ENCODE assay signal across 15 cellular contexts in the genomic region with DNA sequence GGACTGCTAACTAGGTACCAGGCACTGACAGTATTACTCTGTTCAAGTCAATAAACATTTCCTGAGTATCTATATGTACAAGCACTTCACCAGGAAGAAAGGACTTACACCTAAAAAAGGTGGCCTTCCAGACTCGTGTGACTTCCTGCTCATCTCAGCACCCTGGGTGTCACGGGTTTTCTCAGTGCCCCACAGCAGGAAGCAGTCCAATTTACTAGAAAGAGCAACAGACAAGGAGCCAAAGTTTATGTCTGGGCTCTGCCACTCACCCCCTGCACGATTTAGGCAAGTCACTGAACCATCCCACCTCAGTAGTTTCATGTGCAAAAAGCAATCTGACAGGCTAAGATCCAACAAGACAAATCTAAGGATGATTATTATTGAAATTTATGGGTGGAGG.
DNase-seq lines count a peak whose midpoint lies in the region; ATAC-seq and TF ChIP-seq lines count a peak whose summit lies in the region.
"Had no signal": no experiment of that assay in that cellular context is flagged by ENCODE, and none has a peak within 500 bp of the region (broad histone marks: within the 10 kb centered on the region; RNA-seq: fewer than 3 reads in every experiment).

No MANE protein-coding gene starts in this region.

- H3K9ac ChIP-seq in IMR-90 (ENCODE audit: low read depth, low read length) = no peak overlapping the region
- H3K9ac ChIP-seq: BLaER1 treated with 17β-estradiol and CSF1 and Interleukin-3, amounts not matched to agents 10 nM and 100 nM had no signal

- no peaks in the 10 kb centered on the region for H3K4me1 ChIP-seq in IMR-90 (ENCODE audit: control insufficient read depth, insufficient read depth, low read length)
- H3K4me1 ChIP-seq in thyroid gland = peaks cover 13 to 23% of the 10 kb centered on the region in 2 donors

- H3K18ac ChIP-seq in IMR-90 (ENCODE audit: low read depth, low read length) = no peak overlapping the region

- H4K5ac ChIP-seq in IMR-90 (ENCODE audit: low read depth, low read length) = no peak overlapping the region

- no peak overlapping the region for H2AK9ac ChIP-seq in IMR-90 (replicated peaks; ENCODE audit: low read depth, low read length, poor library complexity)

- no peak overlapping the region for H2BK5ac ChIP-seq in IMR-90 (ENCODE audit: low read depth, low read length, poor library complexity, severe bottlenecking)

- no peaks in the 10 kb centered on the region for H3K79me1 ChIP-seq in IMR-90 (ENCODE audit: low read depth in 1 of 2, low read length in 2 of 2)

- ATAC-seq in IMR-90 (ENCODE audit: low read depth) (no peak), HG03571 (IDR thresholded peaks at IDR 0.05; ENCODE audit: unreplicated experiment) (no peak)
- ATAC-seq: CD8-positive, alpha-beta T cell; HCT116 had no signal

- H2BK15ac ChIP-seq in IMR-90 (ENCODE audit: low read depth, low read length) = no peak overlapping the region

- no peak overlapping the region for H3K27ac ChIP-seq in IMR-90 (ENCODE audit: insufficient read depth, low read length)
- no peak overlapping the region for H3K27ac ChIP-seq in thyroid gland
- H3K27ac ChIP-seq: BLaER1 treated with 17β-estradiol and CSF1 and Interleukin-3, amounts not matched to agents 10 nM and 100 nM had no signal

- no peak overlapping the region for H3K56ac ChIP-seq in IMR-90 (ENCODE audit: extremely low read depth, insufficient read depth, low read length)

- POLR2A ChIA-PET in IMR-90 (lab: Charles Lee; ENCODE audit: unreplicated experiment) = no interaction called here

- no peak overlapping the region for H2BK120ac ChIP-seq in IMR-90 (ENCODE audit: low read depth, low read length)

- in situ Hi-C loops in IMR-90 (cut with MboI; ENCODE audit: low sequenced_read_pairs) = no loop called here

- DNase-seq in GM12865 (ENCODE audit: low read depth) (peak; percentile 16), IMR-90 (no peak), foreskin melanocyte (peak; percentile 35), thyroid gland (peak; percentile 29 to 35), A172 (ENCODE audit: low spot score) (no peak), NCI-H2107 treated with DMSO at 0.1 percent for 48 hours (lab: John Stamatoyannopoulos, UW; ENCODE audit: unreplicated experiment) (no peak)
- DNase-seq: 8988T; Calu3; CD8-positive, alpha-beta T cell; GOT3; H7; HFFc6 had no signal

- BruUV-seq in IMR-90 (replicated peaks; lab: Mats Ljungman, UMichigan) = no TSS peak

- intact Hi-C loops in IMR-90 (cut with micrococcal nuclease) (no loop called here), thyroid gland (cut with DNase I) (no loop called here)

- peak overlapping the region; percentile 23 for H2AFZ ChIP-seq in IMR-90 (replicated peaks; ENCODE audit: low read length, poor library complexity)

- dilution Hi-C loops in IMR-90 (cut with HindIII; ENCODE audit: low sequenced_read_pairs, unreplicated experiment) = no loop called here

- H4K8ac ChIP-seq in IMR-90 (ENCODE audit: low read depth in 2 of 2, low read length in 2 of 2) = no peak overlapping the region

- no peaks in the 10 kb centered on the region for H3K9me1 ChIP-seq in IMR-90 (ENCODE audit: insufficient read depth, low read length)

- H4K91ac ChIP-seq in IMR-90 (ENCODE audit: insufficient read depth, low read depth, low read length) = no peak overlapping the region

- H4K20me1 ChIP-seq in IMR-90 (ENCODE audit: insufficient read depth, low read length) = no peaks in the 10 kb centered on the region
- H4K20me1 ChIP-seq: BLaER1 treated with 17β-estradiol and CSF1 and Interleukin-3, amounts not matched to agents 10 nM and 100 nM had no signal

- 18% methylated on average over 2 of the region's 3 CpGs; no CpG with 5 or more reads in 1 of the 2 experiments for WGBS in IMR-90 (ENCODE audit: extremely low coverage in 2 of 2, insufficient read length in 1 of 2), 2 experiments
- WGBS in thyroid gland, 2 donors = 21 to 30% methylated on average over 3 of the region's 3 CpGs

- no peak overlapping the region for H2AK5ac ChIP-seq in IMR-90 (ENCODE audit: low read depth, low read length)

- H3K9me3 ChIP-seq in IMR-90 (ENCODE audit: control insufficient read depth, insufficient read depth, low read length) (no peaks in the 10 kb centered on the region), thyroid gland (no peaks in the 10 kb centered on the region)
- H3K9me3 ChIP-seq: BLaER1 treated with 17β-estradiol and CSF1 and Interleukin-3, amounts not matched to agents 10 nM and 100 nM had no signal

- H3K27me3 ChIP-seq in IMR-90 (ENCODE audit: control insufficient read depth, insufficient read depth, low read length) (no peaks in the 10 kb centered on the region), thyroid gland (no peaks in the 10 kb centered on the region)
- H3K27me3 ChIP-seq: BLaER1 treated with 17β-estradiol and CSF1 and Interleukin-3, amounts not matched to agents 10 nM and 100 nM had no signal

- H3K14ac ChIP-seq in IMR-90 (replicated peaks; ENCODE audit: low read depth, low read length) = no peak overlapping the region

- H3K4ac ChIP-seq in IMR-90 (ENCODE audit: low read depth, low read length) = no peak overlapping the region

- H3K4me3 ChIP-seq in GM12865 (ENCODE audit: low read depth, low read length) (no peak overlapping the region), IMR-90 (ENCODE audit: insufficient read depth, low read depth, low read length) (no peak overlapping the region), thyroid gland (replicated peaks in 1 of 3) (no peak overlapping the region)
- H3K4me3 ChIP-seq: BLaER1 treated with 17β-estradiol and CSF1 and Interleukin-3, amounts not matched to agents 10 nM and 100 nM had no signal

- H2BK20ac ChIP-seq in IMR-90 (ENCODE audit: low read depth, low read length) = no peak overlapping the region

- TF ChIP-seq POLR2A in IMR-90 (IDR thresholded peaks at IDR 0.05; ENCODE audit: low read depth, low read length) = no peak
- TF ChIP-seq POLR2A in thyroid gland (IDR thresholded peaks at IDR 0.05) = no peak

- CTCF ChIA-PET in IMR-90 (lab: Yijun Ruan, JAX) = no interaction called here

- no peak for TF ChIP-seq CTCF in GM12865 (IDR thresholded peaks at IDR 0.05; ENCODE audit: insufficient read depth, low read depth, low read length, missing control alignments)
- TF ChIP-seq CTCF in IMR-90 (conservative IDR thresholded peaks at IDR 0.05; ENCODE audit: low read depth, low read length) = no peak
- no peak for TF ChIP-seq CTCF in thyroid gland (IDR thresholded peaks at IDR 0.05)

- no peak overlapping the region for H3K23ac ChIP-seq in IMR-90 (ENCODE audit: low read depth, low read length)

- no peak overlapping the region for H3K4me2 ChIP-seq in IMR-90 (ENCODE audit: low read depth, low read length)
- H3K4me2 ChIP-seq: BLaER1 treated with 17β-estradiol and CSF1 and Interleukin-3, amounts not matched to agents 10 nM and 100 nM had no signal

- TF ChIP-seq RAD21 in IMR-90 (IDR thresholded peaks at IDR 0.05; ENCODE audit: low read length) = no peak

- no peaks in the 10 kb centered on the region for H3K36me3 ChIP-seq in IMR-90 (ENCODE audit: control insufficient read depth, insufficient read depth, low read length)
- H3K36me3 ChIP-seq in thyroid gland = no peaks in the 10 kb centered on the region
- H3K36me3 ChIP-seq: BLaER1 treated with 17β-estradiol and CSF1 and Interleukin-3, amounts not matched to agents 10 nM and 100 nM had no signal

TF ChIP-seq in IMR-90, 13 proteins besides CTCF, POLR2A, EP300 and RAD21:
- TF ChIP-seq ELK1 (IDR thresholded peaks at IDR 0.05; ENCODE audit: borderline replicate concordance, low read depth, low read length) (no peak), RFX5 (IDR thresholded peaks at IDR 0.05; ENCODE audit: low read depth, low read length) (no peak), MAZ (IDR thresholded peaks at IDR 0.05; ENCODE audit: borderline replicate concordance, low read depth, low read length) (no peak), RCOR1 (IDR thresholded peaks at IDR 0.05; ENCODE audit: insufficient replicate concordance, low read length) (no peak), NFE2L2 (IDR thresholded peaks at IDR 0.05; ENCODE audit: low read depth, low read length) (no peak), FOS (IDR thresholded peaks at IDR 0.05; ENCODE audit: low read depth, low read length) (no peak), USF2 (IDR thresholded peaks at IDR 0.05; ENCODE audit: low read depth, low read length) (no peak), SMC3 (IDR thresholded peaks at IDR 0.05; ENCODE audit: low read depth, low read length) (no peak), BHLHE40 (IDR thresholded peaks at IDR 0.05; ENCODE audit: low read depth, low read length) (no peak), CHD1 (IDR thresholded peaks at IDR 0.05; ENCODE audit: low read depth, low read length) (no peak), CEBPB (IDR thresholded peaks at IDR 0.05; ENCODE audit: low read depth, low read length) (no peak), MAFK (IDR thresholded peaks at IDR 0.05; ENCODE audit: low read depth, low read length) (no peak), MXI1 (IDR thresholded peaks at IDR 0.05; ENCODE audit: borderline replicate concordance, low read depth, low read length) (no peak)

Comparison
In these comparisons a context has a peak if more than half of its experiments do, and no peak if none do; other contexts are left out.
1. DNase-seq: peak in GM12865 (single experiment), foreskin melanocyte (single experiment) and thyroid gland (2 of 2); none in IMR-90 (single experiment), A172 (single experiment) and NCI-H2107 treated with DMSO at 0.1 percent for 48 hours (single experiment).